In the genomic region with DNA sequence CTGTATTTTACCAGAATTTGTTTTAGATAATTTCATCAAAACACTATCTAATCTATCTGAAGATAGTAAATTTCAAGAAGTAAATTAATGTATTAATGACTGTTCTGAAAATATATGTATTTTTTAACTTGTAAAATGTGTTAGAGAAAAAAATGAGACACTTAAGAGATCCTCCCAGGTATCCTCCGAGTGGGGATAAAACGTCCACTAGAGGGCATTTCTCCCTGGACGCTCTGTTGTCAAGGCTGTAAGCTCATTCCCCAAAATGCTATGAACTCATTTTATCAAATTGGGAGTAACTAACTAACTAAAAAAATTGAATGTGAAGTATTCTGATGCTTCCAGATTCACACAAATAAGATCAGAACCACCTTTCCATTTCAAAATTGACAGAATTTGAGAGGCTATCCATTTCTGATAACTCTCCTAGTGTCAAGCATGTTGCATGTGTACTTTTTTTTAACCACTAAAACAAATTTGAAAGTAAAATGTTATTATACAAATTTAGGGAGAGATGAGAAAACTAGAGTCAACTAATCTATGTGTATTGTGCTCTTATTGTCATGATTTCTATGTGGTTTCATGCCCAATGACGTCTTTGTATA, we compare ENCODE assay signal across 8 cellular contexts.
DNase-seq lines count a peak whose midpoint lies in the region; ATAC-seq and TF ChIP-seq lines count a peak whose summit lies in the region.

No MANE protein-coding gene starts in this region.

- no peaks in the 10 kb centered on the region for H3K36me3 ChIP-seq in MM.1S (replicated peaks; ENCODE audit: insufficient read depth, low read length)
- no peaks in the 10 kb centered on the region for H3K36me3 ChIP-seq in kidney epithelial cell (ENCODE audit: control insufficient read depth, insufficient read depth, low read length)

- no peaks in the 10 kb centered on the region for H3K79me2 ChIP-seq in MM.1S (ENCODE audit: low read length)

- no peak overlapping the region for H2AFZ ChIP-seq in MM.1S (ENCODE audit: low read length)

- in situ Hi-C loops in astrocyte of the spinal cord (cut with HindIII; ENCODE audit: low sequenced_read_pairs): no loop called here

- no peaks in the 10 kb centered on the region for H4K20me1 ChIP-seq in MM.1S (ENCODE audit: insufficient read depth, low read length)

- H3K9me2 ChIP-seq in MM.1S (replicated peaks; ENCODE audit: insufficient read depth, low read length): no peaks in the 10 kb centered on the region

- DNase-seq in NCI-H2029 (lab: John Stamatoyannopoulos, UW): peak; percentile 2
- no peak for DNase-seq in NCI-H2029 treated with DMSO at 0.1 percent for 48 hours (lab: John Stamatoyannopoulos, UW)
- DNase-seq in GM20000 (ENCODE audit: low spot score): peak; percentile 21
- DNase-seq in MM.1S: peak; percentile 55
- peak; percentile 51 for DNase-seq in astrocyte of the spinal cord (ENCODE audit: low read depth, low spot score)
- no peak for DNase-seq in kidney epithelial cell (ENCODE audit: low read depth)
- no peak for DNase-seq in activated T-cell treated with anti-CD3 and anti-CD28 coated beads for 4 hours

- H3K9ac ChIP-seq in MM.1S (ENCODE audit: low read length): no peak overlapping the region

- H3K27ac ChIP-seq in MM.1S (ENCODE audit: low read length): no peak overlapping the region

- H3K27me3 ChIP-seq in MM.1S (replicated peaks; ENCODE audit: insufficient read depth, low read length) (no peaks in the 10 kb centered on the region), kidney epithelial cell (ENCODE audit: control insufficient read depth, insufficient read depth, low read length) (no peaks in the 10 kb centered on the region)

- H3F3A ChIP-seq in MM.1S (ENCODE audit: insufficient read depth, low read length): no peaks in the 10 kb centered on the region

- H3K4me3 ChIP-seq in MM.1S (ENCODE audit: low read length) (no peak overlapping the region), astrocyte of the spinal cord (ENCODE audit: low read depth, low read length) (no peak overlapping the region), kidney epithelial cell (ENCODE audit: low read depth, low read length) (no peak overlapping the region)

- TF ChIP-seq CTCF in GM20000 (IDR thresholded peaks at IDR 0.05; ENCODE audit: extremely low read depth, missing control alignments) (peak; percentile 72), MM.1S (IDR thresholded peaks at IDR 0.05; ENCODE audit: low read length) (peak; percentile 68), astrocyte of the spinal cord (IDR thresholded peaks at IDR 0.05; ENCODE audit: low read depth, low read length) (peak; percentile 83), kidney epithelial cell (IDR thresholded peaks at IDR 0.05; ENCODE audit: insufficient read depth, low read length, poor library complexity, severe bottlenecking) (peak; percentile 90)

- no peaks in the 10 kb centered on the region for H3K4me1 ChIP-seq in MM.1S (ENCODE audit: low read length)

- H3K4me2 ChIP-seq in MM.1S (ENCODE audit: low read depth, low read length): no peak overlapping the region

- no peak for ATAC-seq in GM21825 (IDR thresholded peaks at IDR 0.05; ENCODE audit: unreplicated experiment)

- no peaks in the 10 kb centered on the region for H3K9me3 ChIP-seq in MM.1S (replicated peaks; ENCODE audit: insufficient read depth, low read length)

Comparison
In these comparisons a context has a peak if more than half of its experiments do, and no peak if none do; other contexts are left out.
1. DNase-seq: peak in NCI-H2029 (single experiment), GM20000 (single experiment), MM.1S (single experiment) and astrocyte of the spinal cord (single experiment); none in NCI-H2029 treated with DMSO at 0.1 percent for 48 hours (single experiment), kidney epithelial cell (single experiment) and activated T-cell treated with anti-CD3 and anti-CD28 coated beads for 4 hours (single experiment).
2. Peak in every context shown above with its lines, with median percentiles within 50 percentile points of each other: CTCF ChIP-seq.